Comparison of ENCODE assay signal across 23 cellular contexts in genomic region chr2:189308056-189308790, GRCh38.
"Had no signal": no experiment of that assay in that cellular context is flagged by ENCODE, and none has a peak within 500 bp of the region (broad histone marks: within the 10 kb centered on the region; RNA-seq: fewer than 3 reads in every experiment).

No MANE protein-coding gene starts in this region.

- ATAC-seq: heart left ventricle; left lobe of liver; psoas muscle; right lobe of liver; stimulated activated memory B cell treated with anti-CD40 and anti-IgM and Interleukin-4, amounts not matched to agents 10 μg/mL and 1 μg/mL and 100 μg/mL, for 72 hours had no signal

- H3K4me1 ChIP-seq: colonic mucosa, heart left ventricle, parathyroid adenoma, psoas muscle had no signal

- H3K9me3 ChIP-seq: colonic mucosa, heart left ventricle, psoas muscle, right lobe of liver, spleen, stomach, thoracic aorta, transverse colon had no signal

- H3K36me3 Mint-ChIP-seq: naive B cell; stimulated activated memory B cell treated with anti-CD40 and anti-IgM and Interleukin-4, amounts not matched to agents 10 μg/mL and 1 μg/mL and 100 μg/mL, for 72 hours had no signal

- H3K27me3 ChIP-seq: colonic mucosa, heart left ventricle, right lobe of liver, spleen, stomach, transverse colon had no signal

- H3K9me3 Mint-ChIP-seq: naive B cell; nephron; stimulated activated memory B cell treated with anti-CD40 and anti-IgM and Interleukin-4, amounts not matched to agents 10 μg/mL and 1 μg/mL and 100 μg/mL, for 72 hours had no signal

- DNase-seq: cerebellar nuclear complex; colonic mucosa; effector CD4-positive, alpha-beta T cell; heart left ventricle; islet precursor cell; mammary epithelial cell; naive B cell; psoas muscle; retina; right lobe of liver; spleen; stimulated activated CD4-positive, alpha-beta T cell treated with anti-CD3 and anti-CD28 coated beads, Interleukin-15, amount 100 ng/mL, for 24 hours; stimulated activated CD4-positive, alpha-beta T cell treated with anti-CD3 and anti-CD28 coated beads, Interleukin-1b, Interleukin-23, amount 100 ng/mL, for 48 hours; stimulated activated CD4-positive, alpha-beta T cell treated with anti-CD3 and anti-CD28 coated beads, Interleukin-4, amount 100 ng/mL, for 24 hours; stomach; substantia nigra; transverse colon had no signal

- H3K27me3 Mint-ChIP-seq: naive B cell; stimulated activated memory B cell treated with anti-CD40 and anti-IgM and Interleukin-4, amounts not matched to agents 10 μg/mL and 1 μg/mL and 100 μg/mL, for 72 hours had no signal

- H3K79me2 ChIP-seq: parathyroid adenoma had no signal

- H3K27ac Mint-ChIP-seq: mesothelial cell of epicardium; naive B cell; stimulated activated memory B cell treated with anti-CD40 and anti-IgM and Interleukin-4, amounts not matched to agents 10 μg/mL and 1 μg/mL and 100 μg/mL, for 72 hours had no signal

- H3K4me1 Mint-ChIP-seq: naive B cell; stimulated activated memory B cell treated with anti-CD40 and anti-IgM and Interleukin-4, amounts not matched to agents 10 μg/mL and 1 μg/mL and 100 μg/mL, for 72 hours had no signal

- H3K36me3 ChIP-seq: colonic mucosa, heart left ventricle, right lobe of liver, spleen, stomach, thoracic aorta, transverse colon had no signal

- H2AFZ ChIP-seq: parathyroid adenoma had no signal

- H3K4me3 Mint-ChIP-seq: mesothelial cell of epicardium; naive B cell; nephron; stimulated activated memory B cell treated with anti-CD40 and anti-IgM and Interleukin-4, amounts not matched to agents 10 μg/mL and 1 μg/mL and 100 μg/mL, for 72 hours had no signal

- H3K27ac ChIP-seq: colonic mucosa, heart left ventricle, parathyroid adenoma, psoas muscle, right lobe of liver, spleen, stomach, thoracic aorta, transverse colon had no signal

- H3K4me3 ChIP-seq: colonic mucosa, heart left ventricle, psoas muscle, right lobe of liver, spleen, stomach, thoracic aorta, transverse colon had no signal
